ENCODE assay signal across 12 cellular contexts in genomic region chr4:155208258-155209054, GRCh38. TPM values are rescaled to one million over a fixed set of nuclear protein-coding genes. Genes with fewer than 3 reads are reported as not detected.
DNase-seq lines count a peak whose midpoint lies in the region; ATAC-seq and TF ChIP-seq lines count a peak whose summit lies in the region.
"Had no signal": no experiment of that assay in that cellular context is flagged by ENCODE, and none has a peak within 500 bp of the region (broad histone marks: within the 10 kb centered on the region; RNA-seq: fewer than 3 reads in every experiment).

NPY2R (plus strand) TSS chr4:155208636; CDS start chr4:155213940, 5,304 bp downstream.

- H3K4ac ChIP-seq in mesenchymal stem cell (ENCODE audit: low read depth in 1 of 2, low read length in 2 of 2) = no peak within 1 kb of the TSS

- no peak within 1 kb of the TSS for H2AK5ac ChIP-seq in mesenchymal stem cell (ENCODE audit: low read length, severe bottlenecking)

- H4K91ac ChIP-seq in mesenchymal stem cell (ENCODE audit: low read length) = no peak within 1 kb of the TSS

- H3K4me2 ChIP-seq in mesenchymal stem cell (ENCODE audit: low read length, poor library complexity, severe bottlenecking) = peak within 1 kb of the TSS; percentile 68

- no peak within 1 kb of the TSS for H2BK12ac ChIP-seq in mesenchymal stem cell (ENCODE audit: low read length in 2 of 2)

- TF ChIP-seq CTCF in testis (IDR thresholded peaks at IDR 0.05) = no peak
- no peak for TF ChIP-seq CTCF in GM20000 (IDR thresholded peaks at IDR 0.05; ENCODE audit: extremely low read depth, missing control alignments)

- no peaks in the 10 kb centered on the region for H3K9me3 ChIP-seq in NT2/D1 (ENCODE audit: insufficient read depth, low read length)
- no peaks in the 10 kb centered on the region for H3K9me3 ChIP-seq in ectodermal cell (ENCODE audit: control insufficient read depth, low read length)
- no peaks in the 10 kb centered on the region for H3K9me3 ChIP-seq in mesenchymal stem cell (ENCODE audit: control insufficient read depth, low read length)
- H3K9me3 ChIP-seq in testis = no peaks in the 10 kb centered on the region

- peaks cover 41% of the 10 kb centered on the region for H3K27me3 ChIP-seq in NT2/D1 (ENCODE audit: insufficient read depth, insufficient read length)
- H3K27me3 ChIP-seq in ectodermal cell (ENCODE audit: control insufficient read depth, insufficient read depth, low read length, poor library complexity, severe bottlenecking) = peaks cover 46% of the 10 kb centered on the region
- H3K27me3 ChIP-seq in mesenchymal stem cell (ENCODE audit: control insufficient read depth in 1 of 2, insufficient read depth in 1 of 2, low read length in 2 of 2) = peaks cover 42 to 50% of the 10 kb centered on the region in 2 experiments
- H3K27me3 ChIP-seq in testis = no peaks in the 10 kb centered on the region

- DNase-seq in NT2/D1 (ENCODE audit: low read depth, low spot score) (peak; percentile 11), mesenchymal stem cell (no peak), testis (peak; percentile 69), GM20000 (ENCODE audit: low spot score) (no peak), NCI-H774 (lab: John Stamatoyannopoulos, UW) (no peak)
- DNase-seq: activated CD4-positive, alpha-beta T cell treated with anti-CD3 and anti-CD28 coated beads, Interleukin-2, amount 10 ng/mL, durations not matched to agents 7 days and 5 days; stimulated activated naive CD4-positive, alpha-beta T cell had no signal

- no peaks in the 10 kb centered on the region for H3K36me3 ChIP-seq in NT2/D1 (ENCODE audit: insufficient read depth, insufficient read length, low read length)
- no peaks in the 10 kb centered on the region for H3K36me3 ChIP-seq in ectodermal cell (ENCODE audit: control insufficient read depth, insufficient read depth, low read length)
- H3K36me3 ChIP-seq in mesenchymal stem cell (ENCODE audit: control insufficient read depth in 1 of 2, insufficient read depth in 2 of 2, low read depth in 1 of 2, low read length in 2 of 2) = no peaks in the 10 kb centered on the region
- no peaks in the 10 kb centered on the region for H3K36me3 ChIP-seq in testis (ENCODE audit: low read depth, missing control alignments)

- intact Hi-C loops in testis (cut with DNase I; ENCODE audit: low total_unique reads) = no loop called here

- H2AFZ ChIP-seq in mesenchymal stem cell (ENCODE audit: low read depth, low read length) = no peak within 1 kb of the TSS

- H3K9ac ChIP-seq in NT2/D1 (ENCODE audit: insufficient read length, low read depth) (peak within 1 kb of the TSS; percentile 70), mesenchymal stem cell (ENCODE audit: low read length) (no peak within 1 kb of the TSS)

- no peak within 1 kb of the TSS for H2BK15ac ChIP-seq in mesenchymal stem cell (ENCODE audit: low read depth, poor library complexity, severe bottlenecking)

- H4K8ac ChIP-seq in mesenchymal stem cell (ENCODE audit: low read length) = no peak within 1 kb of the TSS

- ATAC-seq in GM18511 (IDR thresholded peaks at IDR 0.05; ENCODE audit: unreplicated experiment) = no peak

- H3K18ac ChIP-seq in mesenchymal stem cell (ENCODE audit: low read depth in 1 of 2, low read length in 2 of 2) = no peak within 1 kb of the TSS

- peak within 1 kb of the TSS in 1 of 2 experiments; percentile 41 for H3K23ac ChIP-seq in mesenchymal stem cell (ENCODE audit: low read length in 2 of 2)

- no peak within 1 kb of the TSS for H3K14ac ChIP-seq in mesenchymal stem cell (ENCODE audit: low read length in 2 of 2)

- H3K79me1 ChIP-seq in mesenchymal stem cell (replicated peaks; ENCODE audit: low read length, poor library complexity, severe bottlenecking) = no peaks in the 10 kb centered on the region

- H3K4me3 ChIP-seq in NT2/D1 (ENCODE audit: insufficient read length, low read depth) (peak within 1 kb of the TSS; percentile 59), ectodermal cell (ENCODE audit: insufficient read depth, low read depth, low read length) (peak within 1 kb of the TSS; percentile 42), mesenchymal stem cell (ENCODE audit: insufficient read depth in 1 of 2, low read depth in 1 of 2, low read length in 2 of 2) (peak within 1 kb of the TSS; percentile 37 to 72), testis (peak within 1 kb of the TSS; percentile 55 to 72)

- TF ChIP-seq POLR2A in testis (IDR thresholded peaks at IDR 0.05) = no peak

- H3K4me1 ChIP-seq in NT2/D1 (ENCODE audit: insufficient read depth, insufficient read length) (peaks cover 2% of the 10 kb centered on the region), ectodermal cell (ENCODE audit: control insufficient read depth, insufficient read depth, low read length) (no peaks in the 10 kb centered on the region), mesenchymal stem cell (ENCODE audit: control insufficient read depth, insufficient read depth, low read depth, low read length) (peaks cover 12% of the 10 kb centered on the region), testis (no peaks in the 10 kb centered on the region)

- H2BK120ac ChIP-seq in mesenchymal stem cell (ENCODE audit: low read depth, low read length) = no peak within 1 kb of the TSS

- H3K27ac ChIP-seq in ectodermal cell (ENCODE audit: insufficient read depth, low read depth, low read length, poor library complexity, severe bottlenecking) (no peak within 1 kb of the TSS), mesenchymal stem cell (ENCODE audit: low read length, poor library complexity, severe bottlenecking) (no peak within 1 kb of the TSS), testis (peak within 1 kb of the TSS in 1 of 2 donors; percentile 13)

- 1% methylated on average over 53 to 55 of the region's 55 CpGs for WGBS in ectodermal cell, 2 experiments
- WGBS in mesenchymal stem cell = 1% methylated on average over 48 of the region's 55 CpGs
- WGBS in testis, 2 donors = 1 to 3% methylated on average over 21 to 55 of the region's 55 CpGs

- no peak within 1 kb of the TSS for H2BK5ac ChIP-seq in mesenchymal stem cell (ENCODE audit: low read depth, low read length, poor library complexity, severe bottlenecking)

RNA-seq across cellular contexts. Expression of gene NPY2R, which starts in this region (rescaled TPM):
- 0.76 TPM for polyA plus RNA-seq in ectodermal cell (2013, experiment 1 of 4)
- 0.57 TPM for polyA plus RNA-seq in ectodermal cell (2013, experiment 2 of 4)
- 0.80 TPM for polyA plus RNA-seq in ectodermal cell (2013, experiment 3 of 4)
- polyA plus RNA-seq in ectodermal cell (2013, experiment 4 of 4) = 0.77 TPM
- polyA plus RNA-seq in mesenchymal stem cell (2013, experiment 1 of 2) = not detected
- polyA plus RNA-seq in mesenchymal stem cell (2013, experiment 2 of 2) = not detected
- 1 to 10 TPM; 1.0 to 3.3 TPM for total RNA-seq in testis
- polyA plus RNA-seq in testis (ENCODE audit: insufficient read depth, low read depth, low replicate concordance) = 0.58 TPM
- total RNA-seq: activated CD4-positive, alpha-beta T cell treated with anti-CD3 and anti-CD28 coated beads, Interleukin-2, amount 10 ng/mL, durations not matched to agents 7 days and 5 days; glomerular endothelial cell; M059J; skeletal muscle tissue had no signal

Comparison
In these comparisons a context has a peak if more than half of its experiments do, and no peak if none do; other contexts are left out.
1. DNase-seq: peak in NT2/D1 (single experiment) and testis (single experiment); none in mesenchymal stem cell (single experiment), GM20000 (single experiment) and NCI-H774 (single experiment).
2. Peak in every context shown above with its lines, with median percentiles within 50 percentile points of each other: H3K4me3 ChIP-seq.